ENCODE assay signal across 23 cellular contexts in the genomic region with DNA sequence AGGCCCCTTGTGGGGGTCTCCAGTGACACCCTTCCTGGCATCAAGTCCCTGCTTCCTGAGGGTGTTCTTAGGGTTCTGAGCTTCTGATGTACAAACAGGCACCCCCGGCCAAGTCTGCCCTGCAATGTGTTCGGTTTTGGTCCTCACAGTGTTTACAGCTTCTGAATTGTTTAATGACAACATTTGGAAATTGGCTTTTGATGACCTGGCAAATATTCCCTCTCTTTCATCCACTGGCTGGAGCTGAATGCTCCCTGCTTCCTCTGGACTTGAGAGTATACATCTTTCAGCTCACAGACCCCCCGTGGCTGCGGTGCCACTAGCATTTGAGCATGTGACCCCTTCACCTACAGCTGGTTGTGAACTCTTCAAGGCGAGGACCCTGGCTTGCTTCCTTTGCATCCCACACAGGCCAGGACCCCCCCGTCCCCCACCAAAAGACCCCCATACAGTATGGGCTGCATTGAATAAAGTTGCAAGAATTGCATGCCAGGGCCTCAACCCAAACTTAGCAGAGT.
"Had no signal": no experiment of that assay in that cellular context is flagged by ENCODE, and none has a peak within 500 bp of the region (broad histone marks: within the 10 kb centered on the region; RNA-seq: fewer than 3 reads in every experiment).

No MANE protein-coding gene starts in this region.

- H3K4me1 ChIP-seq: breast epithelium had no signal

- H3K27ac Mint-ChIP-seq: activated CD4-positive, alpha-beta memory T cell treated with anti-CD3 and anti-CD28 coated beads, Interleukin-2, amount 10 ng/mL, durations not matched to agents 7 days and 5 days; activated CD4-positive, alpha-beta T cell treated with anti-CD3 and anti-CD28 coated beads, Interleukin-2, amount 10 ng/mL, durations not matched to agents 24 days and 14 days; activated naive CD4-positive, alpha-beta T cell treated with anti-CD3 and anti-CD28 coated beads, Interleukin-2, amount 10 ng/mL, durations not matched to agents 7 days and 5 days; activated naive CD8-positive, alpha-beta T cell treated with anti-CD3 and anti-CD28 coated beads for 36 hours; activated T-helper 2 cell treated with anti-CD3 and anti-CD28 coated beads, Interferon-gamma antibody, Interleukin-2, Interleukin-4, amounts not matched to agents 10 μg/mL and 5 μg/mL and 100 μg/mL, durations not matched to agents 14 hours and 24 hours and 36 hours; T-helper 1 cell treated with Interleukin-12 subunit alpha and Interleukin-12 subunit beta and Interleukin-4 antibody, amounts not matched to agents 30 μg/mL and 1 μg/mL, for 36 hours; WTC11 had no signal

- H3K36me3 ChIP-seq: breast epithelium had no signal

- H3K9me3 ChIP-seq: breast epithelium, MG63 had no signal

- H3K4me3 Mint-ChIP-seq: activated CD4-positive, alpha-beta memory T cell treated with anti-CD3 and anti-CD28 coated beads, Interleukin-2, amount 10 ng/mL, durations not matched to agents 7 days and 5 days; activated CD4-positive, alpha-beta T cell treated with anti-CD3 and anti-CD28 coated beads, Interleukin-2, amount 10 ng/mL, durations not matched to agents 24 days and 14 days; activated naive CD4-positive, alpha-beta T cell treated with anti-CD3 and anti-CD28 coated beads, Interleukin-2, amount 10 ng/mL, durations not matched to agents 7 days and 5 days; activated naive CD8-positive, alpha-beta T cell treated with anti-CD3 and anti-CD28 coated beads for 36 hours; T-helper 1 cell treated with Interleukin-12 subunit alpha and Interleukin-12 subunit beta and Interleukin-4 antibody, amounts not matched to agents 30 μg/mL and 1 μg/mL, for 36 hours; WTC11 had no signal

- DNase-seq: activated CD4-positive, alpha-beta memory T cell treated with anti-CD3 and anti-CD28 coated beads, Interleukin-2, amount 10 ng/mL, durations not matched to agents 7 days and 5 days; activated CD4-positive, alpha-beta T cell treated with anti-CD3 and anti-CD28 coated beads for 1 hour; activated CD4-positive, alpha-beta T cell treated with anti-CD3 and anti-CD28 coated beads, Interleukin-2, amount 10 ng/mL, durations not matched to agents 24 days and 14 days; activated gamma-delta T cell treated with Interleukin-2 at 50 U/mL for 16 hours; activated naive CD4-positive, alpha-beta T cell treated with anti-CD3 and anti-CD28 coated beads, Interleukin-2, amount 10 ng/mL, durations not matched to agents 7 days and 5 days; activated naive CD8-positive, alpha-beta T cell treated with anti-CD3 and anti-CD28 coated beads for 36 hours; activated T-cell treated with anti-CD3 and anti-CD28 coated beads for 4 hours; activated T-cell treated with anti-CD3 and anti-CD28 coated beads, Interleukin-2, amount 50 U/mL, for 48 hours; central memory CD4-positive, alpha-beta T cell; MG63; MV-4-11; NCI-H1092 treated with DMSO at 0.1 percent for 48 hours; NCI-H1436 treated with DMSO at 0.1 percent for 48 hours; NCI-H187; NCI-H2081; NCI-H446; NCI-H524; PC-9; SHP77 treated with DMSO at 0.1 percent for 48 hours had no signal

- H3K9me3 Mint-ChIP-seq: activated CD4-positive, alpha-beta memory T cell treated with anti-CD3 and anti-CD28 coated beads, Interleukin-2, amount 10 ng/mL, durations not matched to agents 7 days and 5 days; activated CD4-positive, alpha-beta T cell treated with anti-CD3 and anti-CD28 coated beads, Interleukin-2, amount 10 ng/mL, durations not matched to agents 24 days and 14 days; activated naive CD4-positive, alpha-beta T cell treated with anti-CD3 and anti-CD28 coated beads, Interleukin-2, amount 10 ng/mL, durations not matched to agents 7 days and 5 days; activated naive CD8-positive, alpha-beta T cell treated with anti-CD3 and anti-CD28 coated beads for 36 hours; activated T-helper 2 cell treated with anti-CD3 and anti-CD28 coated beads, Interferon-gamma antibody, Interleukin-2, Interleukin-4, amounts not matched to agents 10 μg/mL and 5 μg/mL and 100 μg/mL, durations not matched to agents 14 hours and 24 hours and 36 hours; T-helper 1 cell treated with Interleukin-12 subunit alpha and Interleukin-12 subunit beta and Interleukin-4 antibody, amounts not matched to agents 30 μg/mL and 1 μg/mL, for 36 hours had no signal

- ATAC-seq: WTC11 had no signal

- H3K4me2 ChIP-seq: PC-9 had no signal

- H3K27me3 ChIP-seq: breast epithelium, MG63 had no signal

- H3K36me3 Mint-ChIP-seq: activated naive CD4-positive, alpha-beta T cell treated with anti-CD3 and anti-CD28 coated beads, Interleukin-2, amount 10 ng/mL, durations not matched to agents 7 days and 5 days had no signal

- H3K4me1 Mint-ChIP-seq: activated CD4-positive, alpha-beta memory T cell treated with anti-CD3 and anti-CD28 coated beads, Interleukin-2, amount 10 ng/mL, durations not matched to agents 7 days and 5 days; WTC11 had no signal

- H3K27ac ChIP-seq: breast epithelium, PC-9 had no signal

- H3K4me3 ChIP-seq: breast epithelium, MG63, PC-9 had no signal

- H3K27me3 Mint-ChIP-seq: activated CD4-positive, alpha-beta memory T cell treated with anti-CD3 and anti-CD28 coated beads, Interleukin-2, amount 10 ng/mL, durations not matched to agents 7 days and 5 days; activated CD4-positive, alpha-beta T cell treated with anti-CD3 and anti-CD28 coated beads, Interleukin-2, amount 10 ng/mL, durations not matched to agents 24 days and 14 days; activated naive CD4-positive, alpha-beta T cell treated with anti-CD3 and anti-CD28 coated beads, Interleukin-2, amount 10 ng/mL, durations not matched to agents 7 days and 5 days; activated naive CD8-positive, alpha-beta T cell treated with anti-CD3 and anti-CD28 coated beads for 36 hours had no signal
